Comparison of ENCODE assay signal across 19 cellular contexts in the genomic region with DNA sequence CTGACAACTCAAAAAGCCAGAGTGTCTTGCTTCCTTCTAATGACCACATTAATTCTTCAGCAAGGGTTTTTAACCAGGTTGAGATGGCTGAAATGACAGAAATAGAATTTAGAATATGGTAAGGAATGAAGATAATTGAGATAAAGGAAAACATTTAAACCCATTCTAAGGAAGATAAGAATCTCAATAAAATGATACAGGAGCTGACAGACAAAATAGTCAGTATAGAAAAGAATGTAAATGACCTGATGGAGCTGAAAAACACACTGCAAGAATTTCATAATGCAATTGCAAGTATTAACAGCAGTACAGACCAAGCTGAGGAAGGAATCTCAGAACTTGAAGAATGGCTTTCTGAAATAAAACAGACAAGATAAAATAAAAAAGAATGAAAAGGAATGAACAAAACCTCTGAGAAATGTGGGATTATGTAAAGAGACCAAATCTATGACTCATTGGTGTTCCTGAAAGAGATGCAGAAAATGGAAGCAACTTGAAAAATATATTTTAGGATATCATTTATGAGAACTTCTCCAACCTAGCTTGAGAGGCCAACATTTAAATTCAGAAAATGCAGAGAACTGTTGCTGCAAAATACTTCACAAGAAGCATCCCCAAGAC.
"Had no signal": no experiment of that assay in that cellular context is flagged by ENCODE, and none has a peak within 500 bp of the region (broad histone marks: within the 10 kb centered on the region; RNA-seq: fewer than 3 reads in every experiment).

No MANE protein-coding gene starts in this region.

- H3K36me3 ChIP-seq: esophagus muscularis mucosa, heart left ventricle, ovary, thoracic aorta, transverse colon had no signal

- H3K27me3 ChIP-seq: heart left ventricle, ovary, transverse colon had no signal

- H3K4me3 Mint-ChIP-seq: natural killer cell; neural crest cell; stimulated activated naive B cell treated with anti-CD40 and anti-IgM and Interleukin-4, amounts not matched to agents 10 μg/mL and 1 μg/mL and 100 μg/mL, for 72 hours; stimulated activated naive CD8-positive, alpha-beta T cell treated with anti-CD3 and anti-CD28 coated beads, Interleukin-15, amount 100 ng/mL, for 72 hours had no signal

- H3K27ac ChIP-seq: epithelial cell of prostate, esophagus muscularis mucosa, heart left ventricle, ovary, thoracic aorta, transverse colon had no signal

- DNase-seq: effector memory CD4-positive, alpha-beta T cell; heart left ventricle; hippocampal formation; islet precursor cell; mucosa of descending colon; natural killer cell; ovary; right cardiac atrium; stimulated activated CD4-positive, alpha-beta T cell treated with anti-CD3 and anti-CD28 coated beads, Interleukin-4, amount 100 ng/mL, for 1 hour; stimulated activated naive B cell treated with anti-CD40 and anti-IgM and Interleukin-4, amounts not matched to agents 10 μg/mL and 1 μg/mL and 100 μg/mL, for 72 hours; stimulated activated naive CD8-positive, alpha-beta T cell treated with anti-CD3 and anti-CD28 coated beads, Interleukin-15, amount 100 ng/mL, for 72 hours; transverse colon had no signal

- ATAC-seq: heart left ventricle; left lobe of liver; mucosa of descending colon; natural killer cell; right cardiac atrium; stimulated activated naive B cell treated with anti-CD40 and anti-IgM and Interleukin-4, amounts not matched to agents 10 μg/mL and 1 μg/mL and 100 μg/mL, for 72 hours; stimulated activated naive CD8-positive, alpha-beta T cell treated with anti-CD3 and anti-CD28 coated beads, Interleukin-15, amount 100 ng/mL, for 72 hours had no signal

- H3K4me1 ChIP-seq: esophagus muscularis mucosa, heart left ventricle, transverse colon had no signal

- H3K4me3 ChIP-seq: esophagus muscularis mucosa, heart left ventricle, mucosa of descending colon, ovary, smooth muscle cell, thoracic aorta, transverse colon had no signal

- H3K9me3 ChIP-seq: esophagus muscularis mucosa, ovary had no signal

- H3K27ac Mint-ChIP-seq: natural killer cell; progenitor cell of endocrine pancreas; stimulated activated naive B cell treated with anti-CD40 and anti-IgM and Interleukin-4, amounts not matched to agents 10 μg/mL and 1 μg/mL and 100 μg/mL, for 72 hours had no signal

- H3K4me1 Mint-ChIP-seq: natural killer cell; neural crest cell; stimulated activated naive B cell treated with anti-CD40 and anti-IgM and Interleukin-4, amounts not matched to agents 10 μg/mL and 1 μg/mL and 100 μg/mL, for 72 hours; stimulated activated naive CD8-positive, alpha-beta T cell treated with anti-CD3 and anti-CD28 coated beads, Interleukin-15, amount 100 ng/mL, for 72 hours had no signal

- H3K27me3 Mint-ChIP-seq: progenitor cell of endocrine pancreas had no signal

- H3K4me2 ChIP-seq: smooth muscle cell had no signal
